ENCODE assay signal across 24 cellular contexts in genomic region chr17:68679882-68680281, GRCh38.
"Had no signal": no experiment of that assay in that cellular context is flagged by ENCODE, and none has a peak within 500 bp of the region (broad histone marks: within the 10 kb centered on the region; RNA-seq: fewer than 3 reads in every experiment).

No MANE protein-coding gene starts in this region.

- DNase-seq: colonic mucosa; cortex of kidney; effector CD8-positive, alpha-beta T cell; effector memory CD8-positive, alpha-beta T cell; endodermal cell; esophagus squamous epithelium; foreskin fibroblast; foreskin melanocyte; gastrocnemius medialis; glutamatergic neuron; head of caudate nucleus; heart right ventricle; hippocampal formation; left cardiac atrium; left lung; left ventricle myocardium superior; lower lobe of right lung; mesenchymal stem cell had no signal

- H3K27ac Mint-ChIP-seq: dendritic cell treated with granulocyte-macrophage colony-stimulating factor and Interleukin-4, amounts not matched to agents 40 ng/mL and 50 ng/mL, for 4 days; effector memory CD8-positive, alpha-beta T cell; endodermal cell; mesothelial cell of epicardium had no signal

- H3K4me1 Mint-ChIP-seq: mesothelial cell of epicardium had no signal

- H3K4me3 Mint-ChIP-seq: dendritic cell treated with granulocyte-macrophage colony-stimulating factor and Interleukin-4, amounts not matched to agents 40 ng/mL and 50 ng/mL, for 4 days; effector memory CD8-positive, alpha-beta T cell; endodermal cell; mesothelial cell of epicardium had no signal

- H3K36me3 ChIP-seq: colonic mucosa, esophagus squamous epithelium, gastrocnemius medialis, heart right ventricle, left lung, lower lobe of right lung had no signal

- H3K27me3 ChIP-seq: colonic mucosa, gastrocnemius medialis, heart right ventricle, left lung had no signal

- ATAC-seq: effector memory CD8-positive, alpha-beta T cell; gastrocnemius medialis; heart right ventricle; left cardiac atrium; left lung; left ventricle myocardium superior; lower lobe of right lung had no signal

- H3K4me1 ChIP-seq: colonic mucosa, esophagus squamous epithelium, gastrocnemius medialis, left lung, lower lobe of right lung had no signal

- H3K9me3 Mint-ChIP-seq: dendritic cell treated with granulocyte-macrophage colony-stimulating factor and Interleukin-4, amounts not matched to agents 40 ng/mL and 50 ng/mL, for 4 days; effector memory CD8-positive, alpha-beta T cell had no signal

- FAIRE-seq: endometrium, endothelial cell of umbilical vein, islet of Langerhans, keratinocyte had no signal

- H3K4me3 ChIP-seq: colonic mucosa, esophagus squamous epithelium, gastrocnemius medialis, heart right ventricle, left lung, lower lobe of right lung had no signal

- H3K36me3 Mint-ChIP-seq: mesothelial cell of epicardium had no signal

- H3K27ac ChIP-seq: colonic mucosa, esophagus squamous epithelium, gastrocnemius medialis, heart right ventricle, left lung, lower lobe of right lung had no signal

- H3K9me3 ChIP-seq: colonic mucosa, esophagus squamous epithelium, gastrocnemius medialis, heart right ventricle, left lung, lower lobe of right lung had no signal
